8 cellular contexts compared by ENCODE assay signal in the genomic region with DNA sequence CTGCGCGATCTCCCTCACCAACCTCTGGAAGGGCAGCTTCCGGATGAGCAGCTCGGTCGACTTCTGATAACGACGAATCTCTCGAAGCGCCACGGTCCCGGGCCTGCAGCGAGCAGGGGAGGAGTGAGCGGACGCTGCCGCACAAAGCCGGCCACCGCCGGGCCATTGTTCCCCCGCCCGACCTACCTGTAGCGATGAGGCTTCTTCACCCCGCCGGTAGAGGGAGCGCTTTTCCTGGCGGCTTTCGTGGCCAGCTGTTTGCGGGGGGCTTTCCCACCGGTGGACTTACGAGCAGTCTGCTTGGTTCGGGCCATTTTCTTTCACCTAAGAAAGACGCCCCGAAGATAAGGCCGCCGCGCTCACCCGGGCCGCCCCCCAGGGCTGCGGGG. TPM values are rescaled to one million over a fixed set of nuclear protein-coding genes. Genes with fewer than 3 reads are reported as not detected.
DNase-seq lines count a peak whose midpoint lies in the region; ATAC-seq and TF ChIP-seq lines count a peak whose summit lies in the region.

No MANE protein-coding gene starts in this region.

- CTCF ChIA-PET in CD4-positive, alpha-beta memory T cell (lab: Charles Lee; ENCODE audit: partially characterized antibody), result interaction anchor here (2.0 to 7.4 kb wide), 3 partner anchors 15 to 77 kb away, joined by 7 to 56 read pairs (median 28); partner anchors contain the start of genes GALK1 and WBP2

- POLR2A ChIA-PET in CD4-positive, alpha-beta memory T cell (lab: Charles Lee; ENCODE audit: partially characterized antibody), result interaction anchor here (1.0 to 16.6 kb wide), 15 partner anchors 8 to 508 kb away, joined by 3 to 556 read pairs (median 14); partner anchors contain the start of genes GALK1, MIF4GD, MRPL38 and RECQL5

- H3K27ac Mint-ChIP-seq in CD4-positive, alpha-beta memory T cell, result peak overlapping the region; percentile 85 to 100 (median 93)

- no peak for TF ChIP-seq EP300 in gastroesophageal sphincter (IDR thresholded peaks at IDR 0.05)

- H3K36me3 ChIP-seq in CD4-positive, alpha-beta memory T cell (ENCODE audit: insufficient read depth, low read length), result peaks cover 31% of the 10 kb centered on the region
- H3K36me3 ChIP-seq in HUES6 (ENCODE audit: control insufficient read depth, insufficient read depth, low read length), result peaks cover 29% of the 10 kb centered on the region
- peaks cover 0 to 51% of the 10 kb centered on the region in 2 donors for H3K36me3 ChIP-seq in gastroesophageal sphincter
- peaks cover 0 to 45% of the 10 kb centered on the region in 2 donors for H3K36me3 ChIP-seq in psoas muscle (ENCODE audit: insufficient read depth in 1 of 2, low read depth in 1 of 2)

- peak overlapping the region; percentile 98 for H3K27ac ChIP-seq in CD4-positive, alpha-beta memory T cell (ENCODE audit: low read depth, low read length)
- H3K27ac ChIP-seq in HUES6 (ENCODE audit: low read depth, low read length) (peak overlapping the region; percentile 98), gastroesophageal sphincter (peak overlapping the region; percentile 99 to 100 (median 100)), psoas muscle (peak overlapping the region; percentile 99)

- WGBS in gastroesophageal sphincter (ENCODE audit: low coverage in 1 of 2), 2 donors, result no CpG with 5 or more reads among the region's 38 CpGs
- WGBS in psoas muscle, 3 donors, result 0 to 1% (median 0%) methylated on average over 26 to 38 of the region's 38 CpGs

- no peak for TF ChIP-seq POLR2A in gastroesophageal sphincter (IDR thresholded peaks at IDR 0.05)

- peak overlapping the region; percentile 92 to 99 (median 97) for H3K4me3 Mint-ChIP-seq in CD4-positive, alpha-beta memory T cell

- no peaks in the 10 kb centered on the region for H3K27me3 ChIP-seq in CD4-positive, alpha-beta memory T cell (ENCODE audit: insufficient read depth, low read length)
- H3K27me3 ChIP-seq in HUES6 (ENCODE audit: control insufficient read depth, insufficient read depth, low read length), result no peaks in the 10 kb centered on the region
- H3K27me3 ChIP-seq in gastroesophageal sphincter, result no peaks in the 10 kb centered on the region
- no peaks in the 10 kb centered on the region for H3K27me3 ChIP-seq in psoas muscle (ENCODE audit: insufficient read depth in 3 of 3, low read length in 2 of 3)

- intact Hi-C loops in CD4-positive, alpha-beta memory T cell (cut with micrococcal nuclease), result loop anchor here (1.0 to 2.0 kb wide), 4 partner anchors 14 to 118 kb away; partner anchors contain the start of genes GALK1, TRIM65 and WBP2
- intact Hi-C loops in psoas muscle (cut with DNase I), result loop anchor here in 1 of 2 donors (5.0 kb wide), 1 partner anchor 68 kb away; no protein-coding TSS in a partner anchor

- H3K9ac ChIP-seq in HUES6 (ENCODE audit: low read length), result peak overlapping the region; percentile 98

- peak; percentile 67 to 81 (median 70) for DNase-seq in CD4-positive, alpha-beta memory T cell
- DNase-seq in activated CD4-positive, alpha-beta T cell treated with anti-CD3 and anti-CD28 coated beads for 48 hours, result peak; percentile 84
- DNase-seq in psoas muscle, result no peak
- no peak for DNase-seq in GM19238 (ENCODE audit: insufficient read length, low spot score)
- no peak for DNase-seq in GM03348 (ENCODE audit: low spot score)

- peaks cover 40% of the 10 kb centered on the region for H3K4me1 ChIP-seq in CD4-positive, alpha-beta memory T cell (ENCODE audit: insufficient read depth, low read length)
- peaks cover 9% of the 10 kb centered on the region for H3K4me1 ChIP-seq in HUES6 (ENCODE audit: control insufficient read depth, insufficient read depth, low read length)
- peaks cover 0 to 61% (median 20%) of the 10 kb centered on the region in 3 donors for H3K4me1 ChIP-seq in gastroesophageal sphincter
- H3K4me1 ChIP-seq in psoas muscle, result peaks cover 43% of the 10 kb centered on the region

- H3K27me3 Mint-ChIP-seq in CD4-positive, alpha-beta memory T cell, result peaks cover 1 to 2% of the 10 kb centered on the region in 2 donors

- ATAC-seq in GM19324 (IDR thresholded peaks at IDR 0.05; ENCODE audit: low FRiP score, unreplicated experiment), result peak; percentile 0
- ATAC-seq in gastroesophageal sphincter, result no peak
- peak; percentile 15 to 51 (median 44) for ATAC-seq in psoas muscle

- peak overlapping the region; percentile 84 to 92 for H3K4me3 ChIP-seq in CD4-positive, alpha-beta memory T cell (ENCODE audit: low read length in 2 of 2)
- H3K4me3 ChIP-seq in HUES6 (ENCODE audit: low read depth, low read length) (peak overlapping the region; percentile 80), gastroesophageal sphincter (peak overlapping the region; percentile 95), psoas muscle (peak overlapping the region; percentile 88)

- peak in 3 of 4 experiments; percentile 62 to 65 (median 64) for TF ChIP-seq CTCF in gastroesophageal sphincter (IDR thresholded peaks at IDR 0.05)
- peak; percentile 61 for TF ChIP-seq CTCF in psoas muscle (IDR thresholded peaks at IDR 0.05)

- H3K9me3 Mint-ChIP-seq in CD4-positive, alpha-beta memory T cell, result peaks cover 0 to 8% (median 1%) of the 10 kb centered on the region in 8 donors

- H3K9me3 ChIP-seq in CD4-positive, alpha-beta memory T cell (ENCODE audit: control insufficient read depth in 1 of 2, low read length in 2 of 2), result no peaks in the 10 kb centered on the region
- no peaks in the 10 kb centered on the region for H3K9me3 ChIP-seq in HUES6 (ENCODE audit: control insufficient read depth, insufficient read depth, low read depth, low read length)
- H3K9me3 ChIP-seq in gastroesophageal sphincter, result no peaks in the 10 kb centered on the region
- no peaks in the 10 kb centered on the region for H3K9me3 ChIP-seq in psoas muscle

- peaks cover 32 to 65% (median 45%) of the 10 kb centered on the region in 4 donors for H3K4me1 Mint-ChIP-seq in CD4-positive, alpha-beta memory T cell

- H3K36me3 Mint-ChIP-seq in CD4-positive, alpha-beta memory T cell, result peaks cover 28 to 46% of the 10 kb centered on the region in 2 donors

RNA-seq across cellular contexts. Expression of gene UNK, which starts 5.8 kb away (rescaled TPM):
- total RNA-seq in CD4-positive, alpha-beta memory T cell, result 10 to 100 TPM; 45.8 to 48.1 TPM
- polyA plus RNA-seq in CD4-positive, alpha-beta memory T cell, result 10 to 100 TPM; 22.2 to 22.9 TPM
- total RNA-seq in gastroesophageal sphincter (10 to 100 TPM in 3 of 4 donors, 1 to 10 TPM in 1; 9.8 to 41.6 (median 21.0) TPM), psoas muscle (10 to 100 TPM in 1 of 4 donors, 1 to 10 TPM in 3; 7.9 to 11.6 (median 8.2) TPM)
- polyA plus RNA-seq in psoas muscle, result 10 to 100 TPM in 1 of 3 donors, 1 to 10 TPM in 2; 6.9 to 13.7 (median 9.5) TPM

RNA-seq across cellular contexts. Expression of gene GALK1, which starts 13.9 kb away (rescaled TPM):
- 10 to 100 TPM; 25.7 to 25.9 TPM for total RNA-seq in CD4-positive, alpha-beta memory T cell
- 10 to 100 TPM; 17.5 to 18.1 TPM for polyA plus RNA-seq in CD4-positive, alpha-beta memory T cell
- total RNA-seq in gastroesophageal sphincter, result 10 to 100 TPM; 13.7 to 23.2 (median 20.4) TPM
- total RNA-seq in psoas muscle, result 10 to 100 TPM in 1 of 4 donors, 1 to 10 TPM in 3; 7.1 to 13.2 (median 9.4) TPM
- polyA plus RNA-seq in psoas muscle, result 10 to 100 TPM in 2 of 3 donors, 1 to 10 TPM in 1; 8.3 to 12.8 (median 11.0) TPM

RNA-seq across cellular contexts. Expression of gene ITGB4, which starts 57.6 kb away (rescaled TPM):
- 1 to 10 TPM in 1 of 2 experiments, under 1 TPM in 1; 0.67 to 1.2 TPM for total RNA-seq in CD4-positive, alpha-beta memory T cell
- polyA plus RNA-seq in CD4-positive, alpha-beta memory T cell, result under 1 TPM; 0.25 to 0.91 TPM
- 10 to 100 TPM; 31.1 to 66.3 (median 41.8) TPM for total RNA-seq in gastroesophageal sphincter
- total RNA-seq in psoas muscle, result 1 to 10 TPM; 1.3 to 5.7 (median 3.9) TPM
- polyA plus RNA-seq in psoas muscle, result 1 to 10 TPM; 1.5 to 2.1 (median 1.6) TPM

Comparison
In these comparisons a context has a peak if more than half of its experiments do, and no peak if none do; other contexts are left out.
1. DNase-seq: peak in CD4-positive, alpha-beta memory T cell (5 of 5) and activated CD4-positive, alpha-beta T cell treated with anti-CD3 and anti-CD28 coated beads for 48 hours (single experiment); none in psoas muscle (0 of 2), GM19238 (single experiment) and GM03348 (single experiment).
2. RNA of gene ITGB4, which starts 57.6 kb away (total RNA-seq): 31.1 to 66.3 TPM in gastroesophageal sphincter; 1.3 to 5.7 TPM in psoas muscle and 0.67 to 1.2 TPM in CD4-positive, alpha-beta memory T cell; every median in the first group is over 4 times any median in the second.
3. Peak in every context shown above with its lines, with median percentiles within 50 percentile points of each other: H3K27ac ChIP-seq and H3K4me3 ChIP-seq.